In genomic region chr9:94922098-94922607, GRCh38 we compare ENCODE assay signal across 8 cellular contexts.
A peak's percentile ranks its signal among the peaks of the same experiment; 100 is the strongest.
DNase-seq lines count a peak whose midpoint lies in the region; ATAC-seq, FAIRE-seq and TF ChIP-seq lines count a peak whose summit lies in the region.

No MANE protein-coding gene starts in this region.

- H3K4me3 ChIP-seq in HUES6 (ENCODE audit: low read depth, low read length) (no peak overlapping the region), astrocyte of the cerebellum (ENCODE audit: low read depth, low read length) (no peak overlapping the region), kidney (ENCODE audit: low read length in 2 of 2) (no peak overlapping the region), HAP-1 (no peak overlapping the region)

- no peak for FAIRE-seq in kidney (lab: Jason Lieb, UNC)

- H3K9me3 ChIP-seq in HUES6 (ENCODE audit: control insufficient read depth, insufficient read depth, low read depth, low read length) (no peaks in the 10 kb centered on the region), kidney (ENCODE audit: control insufficient read depth in 1 of 2, low read length in 2 of 2) (no peaks in the 10 kb centered on the region), HAP-1 (no peaks in the 10 kb centered on the region)

- no peaks in the 10 kb centered on the region for H3K27me3 ChIP-seq in HUES6 (ENCODE audit: control insufficient read depth, insufficient read depth, low read length)
- no peaks in the 10 kb centered on the region for H3K27me3 ChIP-seq in HAP-1 (ENCODE audit: low read depth)

- H3K27ac ChIP-seq in HUES6 (ENCODE audit: low read depth, low read length): peak overlapping the region; percentile 22; the same call in 1 of the 2 replicates
- peak overlapping the region; percentile 78 to 87 for H3K27ac ChIP-seq in kidney (ENCODE audit: low read depth in 2 of 2, low read length in 2 of 2)
- peak overlapping the region; percentile 75 for H3K27ac ChIP-seq in substantia nigra (ENCODE audit: low read depth, low read length, poor library complexity, severe bottlenecking)

- H3K36me3 ChIP-seq in HUES6 (ENCODE audit: control insufficient read depth, insufficient read depth, low read length) (no peaks in the 10 kb centered on the region), kidney (ENCODE audit: control insufficient read depth in 1 of 2, insufficient read depth in 2 of 2, low read length in 2 of 2) (no peaks in the 10 kb centered on the region), HAP-1 (replicated peaks) (no peaks in the 10 kb centered on the region; the same call in 1 of the 2 replicates)

- intact Hi-C loops in kidney (cut with DNase I): no loop called here

- in situ Hi-C loops in astrocyte of the cerebellum (cut with HindIII; ENCODE audit: low sequenced_read_pairs) (no loop called here), HAP-1 (cut with MboI; ENCODE audit: low sequenced_read_pairs) (no loop called here)

- ATAC-seq in GM18498 (IDR thresholded peaks at IDR 0.05; ENCODE audit: unreplicated experiment): no peak

- H3K4me1 ChIP-seq in HUES6 (ENCODE audit: control insufficient read depth, insufficient read depth, low read length) (peaks cover 35% of the 10 kb centered on the region), kidney (ENCODE audit: control insufficient read depth in 1 of 2, insufficient read depth in 1 of 2, low read depth in 1 of 2, low read length in 2 of 2) (peaks cover 30 to 35% of the 10 kb centered on the region in 2 donors), HAP-1 (peaks cover 20% of the 10 kb centered on the region)

- H3K9ac ChIP-seq in HUES6 (ENCODE audit: low read length) (no peak overlapping the region), kidney (ENCODE audit: low read length in 2 of 2) (peak overlapping the region; percentile 28 to 34)

- TF ChIP-seq CTCF in astrocyte of the cerebellum (IDR thresholded peaks at IDR 0.05; ENCODE audit: low read depth, low read length, missing control alignments): no peak
- TF ChIP-seq CTCF in kidney (IDR thresholded peaks at IDR 0.05; ENCODE audit: borderline replicate concordance, extremely low read depth, insufficient read depth): no peak
- TF ChIP-seq CTCF in GM20000 (IDR thresholded peaks at IDR 0.05; ENCODE audit: extremely low read depth, missing control alignments): no peak

- peak; percentile 94 for DNase-seq in astrocyte of the cerebellum (ENCODE audit: low read depth)
- DNase-seq in kidney: peak; percentile 88
- DNase-seq in substantia nigra (lab: John Stamatoyannopoulos, UW): peak in 9 of 49 donors; percentile 20 to 44 (median 36)
- no peak for DNase-seq in SKM-1 (lab: John Stamatoyannopoulos, UW; ENCODE audit: unreplicated experiment)
- no peak for DNase-seq in HAP-1 (ENCODE audit: low spot score in 2 of 2)
- no peak for DNase-seq in GM20000 (ENCODE audit: low spot score)

Comparison
In these comparisons a context has a peak if more than half of its experiments do, and no peak if none do; other contexts are left out.
1. H3K27ac ChIP-seq: peak in every context shown above with its lines; median percentile 82 in kidney; 75 in substantia nigra; 22 in HUES6.
2. DNase-seq: peak in astrocyte of the cerebellum (single experiment) and kidney (single experiment); none in SKM-1 (single experiment), HAP-1 (0 of 2) and GM20000 (single experiment).